1 cellular context compared by ENCODE assay signal in the genomic region with DNA sequence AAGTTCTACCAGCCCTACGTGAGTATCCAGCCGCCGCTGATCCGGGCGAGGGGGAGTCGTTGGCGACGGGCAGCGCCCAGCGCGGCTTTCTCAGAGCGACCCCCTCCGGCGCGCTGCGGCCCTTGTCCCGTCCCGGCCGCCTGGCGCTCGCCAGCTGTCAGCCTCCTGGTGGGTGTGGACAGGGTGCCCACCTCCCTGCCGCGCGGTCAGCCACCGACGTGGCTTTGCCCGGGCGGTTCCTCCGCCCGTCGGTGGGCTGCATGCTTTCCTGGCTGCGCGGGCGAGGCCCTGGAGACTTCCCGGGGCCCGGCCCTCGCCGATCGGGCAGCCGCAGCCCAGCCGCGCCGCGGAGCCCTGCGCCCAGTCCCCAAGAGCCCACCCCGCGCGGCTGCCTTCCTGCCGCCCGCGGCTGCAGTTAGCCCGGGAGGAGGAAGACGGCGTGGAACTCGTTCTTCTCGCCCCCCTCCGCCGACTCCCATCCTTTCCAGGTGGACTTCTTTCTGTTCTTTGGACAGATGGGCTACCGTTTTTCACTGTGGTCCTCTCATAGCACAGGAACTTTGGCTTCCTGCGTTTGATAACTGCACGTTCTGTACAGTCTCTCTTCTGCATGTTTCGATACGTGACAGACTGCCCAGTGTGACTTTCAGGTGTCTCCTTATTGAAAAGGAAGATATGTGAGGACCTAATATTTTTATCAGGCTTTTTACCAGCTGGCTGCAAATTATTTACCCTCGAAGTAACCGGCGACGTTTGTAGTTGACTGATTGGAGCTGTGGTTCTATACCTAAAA.
TF ChIP-seq lines count a peak whose summit lies in the region.

No MANE protein-coding gene starts in this region.

TF ChIP-seq in WTC11, 78 proteins besides CTCF, POLR2A, EP300 and RAD21 (continued from another document):
- TF ChIP-seq, protein P1, sequence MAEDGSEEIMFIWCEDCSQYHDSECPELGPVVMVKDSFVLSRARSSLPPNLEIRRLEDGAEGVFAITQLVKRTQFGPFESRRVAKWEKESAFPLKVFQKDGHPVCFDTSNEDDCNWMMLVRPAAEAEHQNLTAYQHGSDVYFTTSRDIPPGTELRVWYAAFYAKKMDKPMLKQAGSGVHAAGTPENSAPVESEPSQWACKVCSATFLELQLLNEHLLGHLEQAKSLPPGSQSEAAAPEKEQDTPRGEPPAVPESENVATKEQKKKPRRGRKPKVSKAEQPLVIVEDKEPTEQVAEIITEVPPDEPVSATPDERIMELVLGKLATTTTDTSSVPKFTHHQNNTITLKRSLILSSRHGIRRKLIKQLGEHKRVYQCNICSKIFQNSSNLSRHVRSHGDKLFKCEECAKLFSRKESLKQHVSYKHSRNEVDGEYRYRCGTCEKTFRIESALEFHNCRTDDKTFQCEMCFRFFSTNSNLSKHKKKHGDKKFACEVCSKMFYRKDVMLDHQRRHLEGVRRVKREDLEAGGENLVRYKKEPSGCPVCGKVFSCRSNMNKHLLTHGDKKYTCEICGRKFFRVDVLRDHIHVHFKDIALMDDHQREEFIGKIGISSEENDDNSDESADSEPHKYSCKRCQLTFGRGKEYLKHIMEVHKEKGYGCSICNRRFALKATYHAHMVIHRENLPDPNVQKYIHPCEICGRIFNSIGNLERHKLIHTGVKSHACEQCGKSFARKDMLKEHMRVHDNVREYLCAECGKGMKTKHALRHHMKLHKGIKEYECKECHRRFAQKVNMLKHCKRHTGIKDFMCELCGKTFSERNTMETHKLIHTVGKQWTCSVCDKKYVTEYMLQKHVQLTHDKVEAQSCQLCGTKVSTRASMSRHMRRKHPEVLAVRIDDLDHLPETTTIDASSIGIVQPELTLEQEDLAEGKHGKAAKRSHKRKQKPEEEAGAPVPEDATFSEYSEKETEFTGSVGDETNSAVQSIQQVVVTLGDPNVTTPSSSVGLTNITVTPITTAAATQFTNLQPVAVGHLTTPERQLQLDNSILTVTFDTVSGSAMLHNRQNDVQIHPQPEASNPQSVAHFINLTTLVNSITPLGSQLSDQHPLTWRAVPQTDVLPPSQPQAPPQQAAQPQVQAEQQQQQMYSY (CRISPR knock-in tag; IDR thresholded peaks at IDR 0.05): no peak
- TF ChIP-seq SMAD4 (CRISPR knock-in tag; IDR thresholded peaks at IDR 0.05) (no peak), NFATC4 (CRISPR knock-in tag; IDR thresholded peaks at IDR 0.05) (no peak), ZMAT4 (CRISPR knock-in tag; IDR thresholded peaks at IDR 0.05) (no peak), JUN (CRISPR knock-in tag; IDR thresholded peaks at IDR 0.05) (0 out of 2 replicates have a peak, but pooled peaks have one; percentile 48), ZBTB43 (CRISPR knock-in tag; IDR thresholded peaks at IDR 0.05) (no peak), NR2C2 (CRISPR knock-in tag; IDR thresholded peaks at IDR 0.05) (no peak), ZNF138 (CRISPR knock-in tag; conservative IDR thresholded peaks at IDR 0.05) (no peak)
